In the genomic region with DNA sequence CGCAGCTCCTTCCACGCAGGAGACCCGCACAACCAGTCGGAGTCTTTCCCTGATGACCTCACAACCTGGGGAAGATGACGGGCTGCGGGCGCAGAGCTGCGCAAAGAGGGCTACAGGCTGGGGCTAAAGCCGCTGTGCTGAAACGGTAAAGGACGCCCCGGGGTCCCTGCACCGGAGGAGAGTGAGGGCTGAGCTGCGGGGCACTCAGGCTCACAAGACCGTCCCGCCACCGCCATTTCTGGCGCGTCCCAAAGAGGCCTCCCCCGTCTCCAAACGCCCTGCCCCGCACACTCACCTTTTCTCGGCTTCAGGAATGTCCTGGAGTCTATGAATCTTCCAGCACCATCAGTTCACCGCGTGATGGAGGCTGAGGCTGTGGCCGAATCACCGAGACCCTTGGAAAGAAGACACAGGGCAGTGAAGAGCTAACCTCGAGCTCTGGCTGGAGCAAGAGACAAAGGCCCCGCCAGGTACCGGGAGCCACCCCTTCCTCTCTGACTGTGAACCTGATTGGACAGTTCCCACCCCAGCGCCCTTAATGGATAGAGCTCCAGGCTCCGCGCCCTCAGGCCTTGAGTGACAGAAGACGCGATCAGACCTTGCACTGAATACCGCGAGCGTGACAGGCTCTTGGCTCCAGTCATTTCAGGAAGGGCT, we compare ENCODE assay signal across 9 cellular contexts. TPM values are rescaled to one million over a fixed set of nuclear protein-coding genes. Genes with fewer than 3 reads are reported as not detected.
DNase-seq lines count a peak whose midpoint lies in the region; ATAC-seq, FAIRE-seq and TF ChIP-seq lines count a peak whose summit lies in the region.
"Had no signal": no experiment of that assay in that cellular context is flagged by ENCODE, and none has a peak within 500 bp of the region (broad histone marks: within the 10 kb centered on the region; RNA-seq: fewer than 3 reads in every experiment).

No MANE protein-coding gene starts in this region.

- H3K9ac ChIP-seq in K562 (ENCODE audit: insufficient read depth in 1 of 2, low read depth in 2 of 2, low read length in 2 of 2) = peak overlapping the region; percentile 66 to 91

- POLR2A ChIA-PET in K562 (lab: Yijun Ruan, JAX) = interaction anchor here (1.0 kb wide), 2 partner anchors 11 to 300 kb away, joined by 4 read pairs; no protein-coding TSS in a partner anchor

- intact Hi-C loops in K562 (cut with micrococcal nuclease) = loop anchor here (5.0 kb wide), 1 partner anchor 139 kb away; no protein-coding TSS in a partner anchor

- H3K4me3 ChIP-seq in K562 = peak overlapping the region; percentile 61
- H3K4me3 ChIP-seq in thymus (ENCODE audit: low read length) = peak overlapping the region; percentile 62

- H3K9me3 ChIP-seq in K562 (replicated peaks; ENCODE audit: control insufficient read depth, insufficient read depth, low read depth, low read length) (no peaks in the 10 kb centered on the region; the same call in 1 of the 2 replicates), thymus (ENCODE audit: control insufficient read depth) (no peaks in the 10 kb centered on the region)

- H3K36me3 ChIP-seq in K562 (ENCODE audit: control insufficient read depth, insufficient read depth, low read length) (no peaks in the 10 kb centered on the region), thymus (ENCODE audit: control insufficient read depth, insufficient read depth) (no peaks in the 10 kb centered on the region)

- 46% methylated on average over 33 of the region's 38 CpGs for WGBS in K562 (ENCODE audit: insufficient coverage, low coverage, missing lambda C conversion rate)
- WGBS in thymus = 4% methylated on average over 38 of the region's 38 CpGs

- in situ Hi-C loops in K562 (cut with MboI) = no loop called here

- BruUV-seq in K562 (replicated peaks; lab: Mats Ljungman, UMichigan) = TSS peak; percentile 83

- no peaks in the 10 kb centered on the region for H4K20me1 ChIP-seq in K562 (replicated peaks; ENCODE audit: control insufficient read depth, insufficient read depth, low read length)

- no peak for TF ChIP-seq RAD21 in K562 (CRISPR knock-in tag; conservative IDR thresholded peaks at IDR 0.05 in 1 of 2, IDR thresholded peaks at IDR 0.05 in 1 of 2)

- peak; percentile 70 for TF ChIP-seq POLR2A in K562 (conservative IDR thresholded peaks at IDR 0.05)

- H3K27me3 ChIP-seq in K562 (ENCODE audit: control insufficient read depth in 2 of 2, insufficient read depth in 2 of 2, low read length in 2 of 2) = no peaks in the 10 kb centered on the region
- no peaks in the 10 kb centered on the region for H3K27me3 ChIP-seq in thymus (ENCODE audit: control insufficient read depth, insufficient read depth)

- DNase-seq in NCI-H82 (lab: John Stamatoyannopoulos, UW) = peak; percentile 79
- DNase-seq in K562 (ENCODE audit: extremely low read depth in 1 of 4, low spot score in 3 of 4) = peak; percentile 74 to 89 (median 80)
- DNase-seq in left kidney (ENCODE audit: low read depth, low spot score) = peak; percentile 98
- DNase-seq in SKM-1 treated with dmso at 0.1 percent for 144 hours (lab: John Stamatoyannopoulos, UW; ENCODE audit: unreplicated experiment) = no peak
- DNase-seq in HT-29 (ENCODE audit: low spot score) = no peak
- DNase-seq in cortex of kidney (lab: John Stamatoyannopoulos, UW) = no peak

- no peak for TF ChIP-seq CTCF in K562 (IDR thresholded peaks at IDR 0.05 in 2 of 3, conservative IDR thresholded peaks at IDR 0.05 in 1 of 3; ENCODE audit: insufficient read depth in 2 of 3, low read depth in 1 of 3, low read length in 3 of 3)

- H3K4me2 ChIP-seq in K562 (ENCODE audit: insufficient read depth, low read length) = peak overlapping the region; percentile 69; the same call in 1 of the 2 replicates

- FAIRE-seq in K562 (lab: Jason Lieb, UNC) = peak; percentile 86
- FAIRE-seq: islet of Langerhans had no signal

- H3K4me1 ChIP-seq in K562 (replicated peaks in 1 of 2; ENCODE audit: control insufficient read depth in 2 of 2, insufficient read depth in 2 of 2, low read length in 2 of 2) (peaks cover under 1 to 11% of the 10 kb centered on the region in 2 experiments; a peak in 4 of 5 replicates), thymus (ENCODE audit: control insufficient read depth, insufficient read depth, low read length) (no peaks in the 10 kb centered on the region)

- no peaks in the 10 kb centered on the region for H3K9me1 ChIP-seq in K562 (ENCODE audit: control insufficient read depth, insufficient read depth, low read length)

- peaks cover 45% of the 10 kb centered on the region for H3K79me2 ChIP-seq in K562 (ENCODE audit: control insufficient read depth, insufficient read depth, low read length)

- peak overlapping the region; percentile 28 for H2AFZ ChIP-seq in K562 (ENCODE audit: low read depth, low read length)

- TF ChIP-seq EP300 in K562 (IDR thresholded peaks at IDR 0.05; ENCODE audit: low read length) = no peak

- H3K27ac ChIP-seq in K562 (ENCODE audit: extremely low read depth, low read depth, low read length) (peak overlapping the region; percentile 73), thymus (ENCODE audit: low read depth) (no peak overlapping the region)

- CTCF ChIA-PET in K562 (lab: Yijun Ruan, JAX; ENCODE audit: low intra/inter-chr PET ratio) = no interaction called here

- ATAC-seq in GM21423 (IDR thresholded peaks at IDR 0.05; ENCODE audit: unreplicated experiment) = peak; percentile 98
- ATAC-seq in K562 = peak; percentile 92

TF ChIP-seq in K562, 482 proteins besides CTCF, POLR2A, EP300 and RAD21 (continues in another document):
- TF ChIP-seq PHF8 (IDR thresholded peaks at IDR 0.05; ENCODE audit: borderline replicate concordance, low read length) (peak; percentile 59), POLR2AphosphoS5 (IDR thresholded peaks at IDR 0.05; ENCODE audit: control insufficient read depth, insufficient read depth, low read depth, low read length) (peak; percentile 41; the same call in 1 of the 2 replicates), ZNF197 (CRISPR knock-in tag; IDR thresholded peaks at IDR 0.05; ENCODE audit: low read depth) (no peak), PCBP2 (IDR thresholded peaks at IDR 0.05; ENCODE audit: low read depth, low read length, poor library complexity, severe bottlenecking) (no peak), NRF1 (conservative IDR thresholded peaks at IDR 0.05 in 1 of 2, IDR thresholded peaks at IDR 0.05 in 1 of 2) (peak; percentile 26 to 35; a peak in 3 of 4 replicates), ZNF124 (CRISPR knock-in tag; IDR thresholded peaks at IDR 0.05) (no peak), RAD51 (IDR thresholded peaks at IDR 0.05; ENCODE audit: borderline replicate concordance, low read depth) (no peak), ZNF354B (CRISPR knock-in tag; IDR thresholded peaks at IDR 0.05) (no peak), STAT5A (IDR thresholded peaks at IDR 0.05; ENCODE audit: borderline replicate concordance, low read length) (no peak), NBN (IDR thresholded peaks at IDR 0.05; ENCODE audit: low read depth) (no peak)
- TF ChIP-seq, protein P1, sequence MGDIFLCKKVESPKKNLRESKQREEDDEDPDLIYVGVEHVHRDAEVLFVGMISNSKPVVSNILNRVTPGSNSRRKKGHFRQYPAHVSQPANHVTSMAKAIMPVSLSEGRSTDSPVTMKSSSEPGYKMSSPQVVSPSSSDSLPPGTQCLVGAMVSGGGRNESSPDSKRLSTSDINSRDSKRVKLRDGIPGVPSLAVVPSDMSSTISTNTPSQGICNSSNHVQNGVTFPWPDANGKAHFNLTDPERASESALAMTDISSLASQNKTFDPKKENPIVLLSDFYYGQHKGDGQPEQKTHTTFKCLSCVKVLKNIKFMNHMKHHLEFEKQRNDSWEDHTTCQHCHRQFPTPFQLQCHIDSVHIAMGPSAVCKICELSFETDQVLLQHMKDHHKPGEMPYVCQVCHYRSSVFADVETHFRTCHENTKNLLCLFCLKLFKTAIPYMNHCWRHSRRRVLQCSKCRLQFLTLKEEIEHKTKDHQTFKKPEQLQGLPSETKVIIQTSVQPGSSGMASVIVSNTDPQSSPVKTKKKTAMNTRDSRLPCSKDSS (IDR thresholded peaks at IDR 0.05; ENCODE audit: low read depth, partially characterized antibody) = no peak
- TF ChIP-seq, protein P2, sequence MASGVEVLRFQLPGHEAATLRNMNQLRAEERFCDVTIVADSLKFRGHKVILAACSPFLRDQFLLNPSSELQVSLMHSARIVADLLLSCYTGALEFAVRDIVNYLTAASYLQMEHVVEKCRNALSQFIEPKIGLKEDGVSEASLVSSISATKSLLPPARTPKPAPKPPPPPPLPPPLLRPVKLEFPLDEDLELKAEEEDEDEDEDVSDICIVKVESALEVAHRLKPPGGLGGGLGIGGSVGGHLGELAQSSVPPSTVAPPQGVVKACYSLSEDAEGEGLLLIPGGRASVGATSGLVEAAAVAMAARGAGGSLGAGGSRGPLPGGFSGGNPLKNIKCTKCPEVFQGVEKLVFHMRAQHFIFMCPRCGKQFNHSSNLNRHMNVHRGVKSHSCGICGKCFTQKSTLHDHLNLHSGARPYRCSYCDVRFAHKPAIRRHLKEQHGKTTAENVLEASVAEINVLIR (CRISPR knock-in tag; IDR thresholded peaks at IDR 0.05) = no peak

RNA-seq across cellular contexts. Expression of a gene that starts 41.8 kb away (rescaled TPM):
- 24.0 and 29.1 TPM in 2 replicates for total RNA-seq in K562 (2011; cell fraction: chromatin; rRNA removed; ENCODE audit: low replicate concordance)
- total RNA-seq in K562 (2011; cell fraction: nucleolus; rRNA removed) = 29.0 and 42.2 TPM in 2 replicates
- 33.7 and 35.3 TPM in 2 replicates for total RNA-seq in K562 (2011; cell fraction: nucleoplasm; rRNA removed)
- total RNA-seq in K562 (2014; rRNA removed) (10.5 and 11.4 TPM in 2 replicates), K562 (2014; rRNA removed; fragmentation: Illumina TruSeq; extraction: Trizol) (15.1 and 18.1 TPM in 2 replicates), K562 (2015; rRNA removed; fragmentation: Illumina TruSeq; extraction: Trizol) (16.3 and 16.6 TPM in 2 replicates), K562 (2021) (11.4 and 12.3 TPM in 2 replicates)
- polyA plus RNA-seq in K562 (2011; rRNA removed) (13.8 and 17.1 TPM in 2 replicates), K562 (2014; fragmentation: Illumina TruSeq; extraction: Trizol) (17.1 and 18.4 TPM in 2 replicates), K562 (2014; fragmentation: Nextera tagmentation; extraction: Ambion mirVana) (10 to 100 TPM; 16.5 to 24.5 TPM), K562 (2014; rRNA removed) (14.9 and 21.2 TPM in 2 replicates), thymus (11.2 TPM)
- 21.8 and 24.0 TPM in 2 replicates for polyA plus RNA-seq in K562 (2011; cell fraction: cytosol; rRNA removed)
- polyA plus RNA-seq in K562 (2011; cell fraction: nucleus; rRNA removed) = 15.4 and 17.2 TPM in 2 replicates
- 9.6 and 15.7 TPM in 2 replicates for polyA plus RNA-seq in K562 (2012)
- 16.3 and 26.6 TPM in 2 replicates for polyA minus RNA-seq in K562 (2011; rRNA and poly(A)+ RNA removed)
- 8.4 and 13.1 TPM in 2 replicates for polyA minus RNA-seq in K562 (2011; cell fraction: cytosol; rRNA and poly(A)+ RNA removed)
- 18.8 and 34.4 TPM in 2 replicates for polyA minus RNA-seq in K562 (2011; cell fraction: nucleus; rRNA and poly(A)+ RNA removed)
- 0.41 and 0.42 TPM in 2 replicates for total RNA-seq in HT-29 (2014; rRNA removed; shearing (Covaris generic))

Comparison
In these comparisons a context has a peak if more than half of its experiments do, and no peak if none do; other contexts are left out.
1. DNase-seq: peak in NCI-H82 (single experiment), K562 (4 of 4) and left kidney (single experiment); none in SKM-1 treated with dmso at 0.1 percent for 144 hours (single experiment), HT-29 (single experiment) and cortex of kidney (single experiment).